12 cellular contexts compared by ENCODE assay signal in genomic region chr5:174533127-174533453, GRCh38.
DNase-seq lines count a peak whose midpoint lies in the region; FAIRE-seq and TF ChIP-seq lines count a peak whose summit lies in the region.
"Had no signal": no experiment of that assay in that cellular context is flagged by ENCODE, and none has a peak within 500 bp of the region (broad histone marks: within the 10 kb centered on the region; RNA-seq: fewer than 3 reads in every experiment).

No MANE protein-coding gene starts in this region.

- H3K4me1 ChIP-seq in mesodermal cell (ENCODE audit: control insufficient read depth, insufficient read depth, low read length, poor library complexity, severe bottlenecking): peaks cover 39% of the 10 kb centered on the region

- H3K4me3 Mint-ChIP-seq in brain: peak overlapping the region in 2 of 5 experiments; percentile 44 to 62
- no peak overlapping the region for H3K4me3 Mint-ChIP-seq in activated T-cell treated with anti-CD3 and anti-CD28 coated beads, Interleukin-2, amount 50 U/mL, for 24 hours
- H3K4me3 Mint-ChIP-seq: B cell; naive thymus-derived CD4-positive, alpha-beta T cell had no signal

- no peak for FAIRE-seq in GM12892 (lab: Jason Lieb, UNC)

- H3K36me3 Mint-ChIP-seq in brain: no peaks in the 10 kb centered on the region
- no peaks in the 10 kb centered on the region for H3K36me3 Mint-ChIP-seq in activated T-cell treated with anti-CD3 and anti-CD28 coated beads, Interleukin-2, amount 50 U/mL, for 24 hours (ENCODE audit: low read depth)
- H3K36me3 Mint-ChIP-seq: naive thymus-derived CD4-positive, alpha-beta T cell had no signal

- H3K27ac Mint-ChIP-seq in brain: peak overlapping the region in 3 of 5 experiments; percentile 45 to 87 (median 80)
- H3K27ac Mint-ChIP-seq in activated T-cell treated with anti-CD3 and anti-CD28 coated beads, Interleukin-2, amount 50 U/mL, for 24 hours: no peak overlapping the region
- H3K27ac Mint-ChIP-seq: B cell; naive thymus-derived CD4-positive, alpha-beta T cell had no signal

- peak overlapping the region; percentile 93 for H3K27ac ChIP-seq in mesodermal cell (ENCODE audit: low read depth, low read length, severe bottlenecking)

- H3K27me3 Mint-ChIP-seq in brain: peaks cover 32% of the 10 kb centered on the region
- peaks cover 8% of the 10 kb centered on the region for H3K27me3 Mint-ChIP-seq in activated T-cell treated with anti-CD3 and anti-CD28 coated beads, Interleukin-2, amount 50 U/mL, for 24 hours

- peaks cover 0 to 10% (median 1%) of the 10 kb centered on the region in 5 experiments for H3K9me3 Mint-ChIP-seq in brain
- H3K9me3 Mint-ChIP-seq in activated T-cell treated with anti-CD3 and anti-CD28 coated beads, Interleukin-2, amount 50 U/mL, for 24 hours: no peaks in the 10 kb centered on the region

- no peak overlapping the region for H3K4me3 ChIP-seq in mesodermal cell (ENCODE audit: extremely low read depth, insufficient read depth, low read length, poor library complexity, severe bottlenecking)

- WGBS in mesodermal cell (ENCODE audit: insufficient coverage in 2 of 2), 2 experiments: 34 to 46% methylated on average over 5 of the region's 5 CpGs

- H3K9me3 ChIP-seq in mesodermal cell (ENCODE audit: control insufficient read depth, low read length): no peaks in the 10 kb centered on the region

- TF ChIP-seq POLR2A in GM12892 (IDR thresholded peaks at IDR 0.05; ENCODE audit: low read depth, low read length): no peak

- no peak for TF ChIP-seq CTCF in brain (conservative IDR thresholded peaks at IDR 0.05)

- DNase-seq in AG08395 (ENCODE audit: low spot score) (peak; percentile 4), M059J (ENCODE audit: low read depth) (peak; percentile 49), COR-L47 (lab: John Stamatoyannopoulos, UW) (no peak), GM12892 (ENCODE audit: insufficient read length) (no peak), HK-2 (ENCODE audit: unreplicated experiment) (no peak)
- DNase-seq in activated T-cell treated with anti-CD3 and anti-CD28 coated beads, Interleukin-2, amount 50 U/mL, for 24 hours: no peak
- DNase-seq: activated CD4-positive, CD25-positive, alpha-beta regulatory T cell; naive thymus-derived CD4-positive, alpha-beta T cell; NCI-H446 had no signal

- peaks cover 59% of the 10 kb centered on the region for H3K4me1 Mint-ChIP-seq in brain
- peaks cover 1% of the 10 kb centered on the region for H3K4me1 Mint-ChIP-seq in activated T-cell treated with anti-CD3 and anti-CD28 coated beads, Interleukin-2, amount 50 U/mL, for 24 hours (ENCODE audit: low read depth)
- H3K4me1 Mint-ChIP-seq: B cell had no signal

- H3K36me3 ChIP-seq in mesodermal cell (ENCODE audit: control insufficient read depth, insufficient read depth, low read length): no peaks in the 10 kb centered on the region

Comparison
In these comparisons a context has a peak if more than half of its experiments do, and no peak if none do; other contexts are left out.
1. DNase-seq: peak in AG08395 (single experiment) and M059J (single experiment); none in activated T-cell treated with anti-CD3 and anti-CD28 coated beads, Interleukin-2, amount 50 U/mL, for 24 hours (single experiment), COR-L47 (single experiment), GM12892 (single experiment) and HK-2 (single experiment).